ENCODE assay signal across 2 cellular contexts in the genomic region with DNA sequence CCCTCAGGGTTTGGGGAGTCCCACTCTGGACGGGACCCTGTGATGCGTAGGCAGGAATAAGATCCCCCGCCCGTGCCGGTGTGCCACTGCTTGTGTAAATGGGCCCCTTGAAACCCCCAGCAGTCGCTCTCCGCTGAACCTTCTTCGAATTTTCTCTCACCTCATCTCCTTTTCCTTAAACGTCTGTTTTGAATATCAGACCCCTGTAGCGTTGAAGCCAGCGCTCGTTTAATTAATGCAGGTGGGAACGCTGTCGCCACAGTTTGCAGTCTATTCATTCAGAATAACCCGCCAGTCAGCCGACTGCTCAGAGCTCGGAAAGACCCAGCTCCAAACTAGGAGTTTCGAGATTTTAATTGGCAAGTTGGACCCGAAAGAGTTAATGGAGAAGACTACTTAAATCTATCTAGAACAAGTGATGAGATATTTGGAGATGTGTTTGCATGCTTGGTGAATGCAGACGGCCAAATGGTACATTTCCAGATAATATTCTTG.
TF ChIP-seq lines count a peak whose summit lies in the region.

No MANE protein-coding gene starts in this region.

TF ChIP-seq in GM12878, 131 proteins besides CTCF, POLR2A, EP300 and RAD21 (continued from another document):
- TF ChIP-seq ZBTB33 (IDR thresholded peaks at IDR 0.05) (no peak), BHLHE40 (IDR thresholded peaks at IDR 0.05; ENCODE audit: borderline replicate concordance in 1 of 2, low read depth in 2 of 2, low read length in 1 of 2) (peak in 1 of 2 experiments; percentile 49; a peak in 2 of 4 replicates), ASH2L (IDR thresholded peaks at IDR 0.05; ENCODE audit: borderline replicate concordance, low read depth) (0 out of 2 replicates have a peak, but pooled peaks have one; percentile 17), PAX5 (IDR thresholded peaks at IDR 0.05; ENCODE audit: borderline replicate concordance, low read depth, low read length) (no peak), RB1 (IDR thresholded peaks at IDR 0.05; ENCODE audit: borderline replicate concordance) (peak; percentile 2; the same call in 1 of the 2 replicates), EGR1 (IDR thresholded peaks at IDR 0.05; ENCODE audit: borderline replicate concordance in 1 of 2, low read depth in 2 of 2, low read length in 2 of 2) (0 out of 3 replicates have a peak, but pooled peaks of 1 of the 2 experiments have one; percentile 16), RUNX3 (IDR thresholded peaks at IDR 0.05; ENCODE audit: low read length) (0 out of 2 replicates have a peak, but pooled peaks have one; percentile 8), MTA3 (IDR thresholded peaks at IDR 0.05; ENCODE audit: borderline replicate concordance, low read length) (0 out of 2 replicates have a peak, but pooled peaks have one; percentile 20), LARP7 (IDR thresholded peaks at IDR 0.05) (0 out of 2 replicates have a peak, but pooled peaks have one; percentile 43), MLLT1 (IDR thresholded peaks at IDR 0.05) (no peak), TARDBP (IDR thresholded peaks at IDR 0.05; ENCODE audit: borderline replicate concordance) (0 out of 2 replicates have a peak, but pooled peaks have one; percentile 3), PML (IDR thresholded peaks at IDR 0.05; ENCODE audit: low read length) (no peak)
- TF ChIP-seq, protein P1, sequence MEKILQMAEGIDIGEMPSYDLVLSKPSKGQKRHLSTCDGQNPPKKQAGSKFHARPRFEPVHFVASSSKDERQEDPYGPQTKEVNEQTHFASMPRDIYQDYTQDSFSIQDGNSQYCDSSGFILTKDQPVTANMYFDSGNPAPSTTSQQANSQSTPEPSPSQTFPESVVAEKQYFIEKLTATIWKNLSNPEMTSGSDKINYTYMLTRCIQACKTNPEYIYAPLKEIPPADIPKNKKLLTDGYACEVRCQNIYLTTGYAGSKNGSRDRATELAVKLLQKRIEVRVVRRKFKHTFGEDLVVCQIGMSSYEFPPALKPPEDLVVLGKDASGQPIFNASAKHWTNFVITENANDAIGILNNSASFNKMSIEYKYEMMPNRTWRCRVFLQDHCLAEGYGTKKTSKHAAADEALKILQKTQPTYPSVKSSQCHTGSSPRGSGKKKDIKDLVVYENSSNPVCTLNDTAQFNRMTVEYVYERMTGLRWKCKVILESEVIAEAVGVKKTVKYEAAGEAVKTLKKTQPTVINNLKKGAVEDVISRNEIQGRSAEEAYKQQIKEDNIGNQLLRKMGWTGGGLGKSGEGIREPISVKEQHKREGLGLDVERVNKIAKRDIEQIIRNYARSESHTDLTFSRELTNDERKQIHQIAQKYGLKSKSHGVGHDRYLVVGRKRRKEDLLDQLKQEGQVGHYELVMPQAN (conservative IDR thresholded peaks at IDR 0.05), result 0 out of 2 replicates have a peak, but pooled peaks have one; percentile 18

TF ChIP-seq in liver, 16 proteins besides CTCF, POLR2A, EP300 and RAD21 (continued from another document):
- TF ChIP-seq, protein P2, sequence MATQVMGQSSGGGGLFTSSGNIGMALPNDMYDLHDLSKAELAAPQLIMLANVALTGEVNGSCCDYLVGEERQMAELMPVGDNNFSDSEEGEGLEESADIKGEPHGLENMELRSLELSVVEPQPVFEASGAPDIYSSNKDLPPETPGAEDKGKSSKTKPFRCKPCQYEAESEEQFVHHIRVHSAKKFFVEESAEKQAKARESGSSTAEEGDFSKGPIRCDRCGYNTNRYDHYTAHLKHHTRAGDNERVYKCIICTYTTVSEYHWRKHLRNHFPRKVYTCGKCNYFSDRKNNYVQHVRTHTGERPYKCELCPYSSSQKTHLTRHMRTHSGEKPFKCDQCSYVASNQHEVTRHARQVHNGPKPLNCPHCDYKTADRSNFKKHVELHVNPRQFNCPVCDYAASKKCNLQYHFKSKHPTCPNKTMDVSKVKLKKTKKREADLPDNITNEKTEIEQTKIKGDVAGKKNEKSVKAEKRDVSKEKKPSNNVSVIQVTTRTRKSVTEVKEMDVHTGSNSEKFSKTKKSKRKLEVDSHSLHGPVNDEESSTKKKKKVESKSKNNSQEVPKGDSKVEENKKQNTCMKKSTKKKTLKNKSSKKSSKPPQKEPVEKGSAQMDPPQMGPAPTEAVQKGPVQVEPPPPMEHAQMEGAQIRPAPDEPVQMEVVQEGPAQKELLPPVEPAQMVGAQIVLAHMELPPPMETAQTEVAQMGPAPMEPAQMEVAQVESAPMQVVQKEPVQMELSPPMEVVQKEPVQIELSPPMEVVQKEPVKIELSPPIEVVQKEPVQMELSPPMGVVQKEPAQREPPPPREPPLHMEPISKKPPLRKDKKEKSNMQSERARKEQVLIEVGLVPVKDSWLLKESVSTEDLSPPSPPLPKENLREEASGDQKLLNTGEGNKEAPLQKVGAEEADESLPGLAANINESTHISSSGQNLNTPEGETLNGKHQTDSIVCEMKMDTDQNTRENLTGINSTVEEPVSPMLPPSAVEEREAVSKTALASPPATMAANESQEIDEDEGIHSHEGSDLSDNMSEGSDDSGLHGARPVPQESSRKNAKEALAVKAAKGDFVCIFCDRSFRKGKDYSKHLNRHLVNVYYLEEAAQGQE (IDR thresholded peaks at IDR 0.05), result no peak
- TF ChIP-seq FOXA2 (IDR thresholded peaks at IDR 0.05) (no peak), GABPA (IDR thresholded peaks at IDR 0.05 in 1 of 2, conservative IDR thresholded peaks at IDR 0.05 in 1 of 2) (no peak), HNF4G (IDR thresholded peaks at IDR 0.05) (no peak), NR2F2 (IDR thresholded peaks at IDR 0.05) (no peak), HNF4A (conservative IDR thresholded peaks at IDR 0.05) (no peak), ZBTB33 (IDR thresholded peaks at IDR 0.05) (no peak), FOXA1 (IDR thresholded peaks at IDR 0.05) (no peak)
- TF ChIP-seq, protein P3, sequence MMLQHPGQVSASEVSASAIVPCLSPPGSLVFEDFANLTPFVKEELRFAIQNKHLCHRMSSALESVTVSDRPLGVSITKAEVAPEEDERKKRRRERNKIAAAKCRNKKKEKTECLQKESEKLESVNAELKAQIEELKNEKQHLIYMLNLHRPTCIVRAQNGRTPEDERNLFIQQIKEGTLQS (IDR thresholded peaks at IDR 0.05), result no peak
- TF ChIP-seq, protein P4, sequence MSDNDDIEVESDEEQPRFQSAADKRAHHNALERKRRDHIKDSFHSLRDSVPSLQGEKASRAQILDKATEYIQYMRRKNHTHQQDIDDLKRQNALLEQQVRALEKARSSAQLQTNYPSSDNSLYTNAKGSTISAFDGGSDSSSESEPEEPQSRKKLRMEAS (IDR thresholded peaks at IDR 0.05), result no peak
TF ChIP-seq in liver: peak in this region for 0.
